ENCODE assay signal across 2 cellular contexts in genomic region chr14:59127437-59127732, GRCh38.
TF ChIP-seq lines count a peak whose summit lies in the region.

No MANE protein-coding gene starts in this region.

TF ChIP-seq in HepG2, 621 proteins besides CTCF, POLR2A, EP300 and RAD21:
- TF ChIP-seq ONECUT2 (CRISPR knock-in tag; IDR thresholded peaks at IDR 0.05) = no peak
- no peak for TF ChIP-seq FOXJ3 (CRISPR knock-in tag; IDR thresholded peaks at IDR 0.05; ENCODE audit: borderline replicate concordance)
- no peak for TF ChIP-seq ZNF766 (CRISPR knock-in tag; IDR thresholded peaks at IDR 0.05; ENCODE audit: borderline replicate concordance)
- TF ChIP-seq MAFF (IDR thresholded peaks at IDR 0.05; ENCODE audit: low read depth, low read length) = 0 out of 2 replicates have a peak, but pooled peaks have one; percentile 19
- TF ChIP-seq PRDM4 (CRISPR knock-in tag; IDR thresholded peaks at IDR 0.05; ENCODE audit: borderline replicate concordance) = no peak
- no peak for TF ChIP-seq BATF2 (CRISPR knock-in tag; IDR thresholded peaks at IDR 0.05)
- TF ChIP-seq NFATC3 (CRISPR knock-in tag; IDR thresholded peaks at IDR 0.05) = no peak
- no peak for TF ChIP-seq BRF2 (CRISPR knock-in tag; IDR thresholded peaks at IDR 0.05)
- TF ChIP-seq CCAR2 (optimal IDR thresholded peaks at IDR 0.05; ENCODE audit: low read depth, low read length) = no peak
- TF ChIP-seq SNAPC4 (CRISPR knock-in tag; IDR thresholded peaks at IDR 0.05) = no peak
- TF ChIP-seq MAFK (conservative IDR thresholded peaks at IDR 0.05 in 1 of 2, IDR thresholded peaks at IDR 0.05 in 1 of 2; ENCODE audit: low read length in 2 of 2) = 0 out of 4 replicates have a peak, but pooled peaks of 1 of the 2 experiments have one; percentile 1
- no peak for TF ChIP-seq CEBPZ (IDR thresholded peaks at IDR 0.05; ENCODE audit: low read length)

TF ChIP-seq in K562, 482 proteins besides CTCF, POLR2A, EP300 and RAD21:
- TF ChIP-seq ZNF316 (IDR thresholded peaks at IDR 0.05) = 0 out of 2 replicates have a peak, but pooled peaks have one; percentile 13
- no peak for TF ChIP-seq E2F4 (CRISPR knock-in tag; IDR thresholded peaks at IDR 0.05; ENCODE audit: low read depth)
